In the genomic region with DNA sequence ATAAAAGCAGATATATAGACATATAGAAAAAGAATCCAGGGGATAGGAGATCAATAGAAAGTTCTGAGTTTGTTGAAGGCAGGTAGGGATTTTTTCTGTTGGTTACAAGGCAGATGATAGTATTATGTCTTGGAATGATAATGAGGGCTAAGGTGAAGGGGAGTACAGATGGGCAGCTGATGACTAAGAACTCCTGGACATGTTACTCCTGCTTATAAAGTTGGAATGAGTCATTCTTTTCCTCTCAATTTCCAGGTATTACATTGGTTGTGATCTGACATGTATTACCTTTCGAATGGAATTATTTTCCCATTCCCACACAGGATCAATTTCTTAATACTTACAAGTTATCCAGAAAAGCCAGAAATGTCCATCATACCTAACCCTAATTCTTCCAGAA, we compare ENCODE assay signal across 15 cellular contexts.
"Had no signal": no experiment of that assay in that cellular context is flagged by ENCODE, and none has a peak within 500 bp of the region (broad histone marks: within the 10 kb centered on the region; RNA-seq: fewer than 3 reads in every experiment).

No MANE protein-coding gene starts in this region.

- H3K4me3 Mint-ChIP-seq: activated CD4-positive, alpha-beta T cell treated with anti-CD3 and anti-CD28 coated beads, Interleukin-2, amount 10 ng/mL, durations not matched to agents 24 days and 14 days; activated CD8-positive, alpha-beta T cell treated with anti-CD3 and anti-CD28 coated beads, Interleukin-2, amount 10 ng/mL, durations not matched to agents 7 days and 5 days; activated naive CD4-positive, alpha-beta T cell treated with anti-CD3 and anti-CD28 coated beads, Interleukin-2, amount 10 ng/mL, durations not matched to agents 7 days and 5 days; activated naive CD8-positive, alpha-beta T cell treated with anti-CD3 and anti-CD28 coated beads, Interleukin-2, amount 50 U/mL, for 24 hours; activated T-cell treated with anti-CD3 and anti-CD28 coated beads, Interleukin-2, amount 50 U/mL, for 24 hours; nephron; stimulated activated naive B cell treated with anti-CD40 and anti-IgM and Interleukin-4, amounts not matched to agents 10 μg/mL and 1 μg/mL and 100 μg/mL, for 72 hours had no signal

- DNase-seq: activated CD4-positive, alpha-beta T cell treated with anti-CD3 and anti-CD28 coated beads, Interleukin-2, amount 10 ng/mL, durations not matched to agents 24 days and 14 days; activated CD8-positive, alpha-beta T cell treated with anti-CD3 and anti-CD28 coated beads, Interleukin-2, amount 10 ng/mL, durations not matched to agents 7 days and 5 days; activated naive CD4-positive, alpha-beta T cell treated with anti-CD3 and anti-CD28 coated beads, Interleukin-2, amount 10 ng/mL, durations not matched to agents 7 days and 5 days; activated naive CD8-positive, alpha-beta T cell treated with anti-CD3 and anti-CD28 coated beads, Interleukin-2, amount 50 U/mL, for 24 hours; activated T-cell treated with anti-CD3 and anti-CD28 coated beads, Interleukin-2, amount 50 U/mL, for 24 hours; cerebellar nuclear complex; effector CD4-positive, alpha-beta T cell; lower lobe of right lung; nucleus accumbens; spleen; stimulated activated naive B cell treated with anti-CD40 and anti-IgM and Interleukin-4, amounts not matched to agents 10 μg/mL and 1 μg/mL and 100 μg/mL, for 72 hours had no signal

- H2AFZ ChIP-seq: hepatocyte had no signal

- H3K9me3 Mint-ChIP-seq: stimulated activated naive B cell treated with anti-CD40 and anti-IgM and Interleukin-4, amounts not matched to agents 10 μg/mL and 1 μg/mL and 100 μg/mL, for 72 hours had no signal

- H3K27me3 Mint-ChIP-seq: activated CD4-positive, alpha-beta T cell treated with anti-CD3 and anti-CD28 coated beads, Interleukin-2, amount 10 ng/mL, durations not matched to agents 24 days and 14 days; activated naive CD4-positive, alpha-beta T cell treated with anti-CD3 and anti-CD28 coated beads, Interleukin-2, amount 10 ng/mL, durations not matched to agents 7 days and 5 days; activated naive CD8-positive, alpha-beta T cell treated with anti-CD3 and anti-CD28 coated beads, Interleukin-2, amount 50 U/mL, for 24 hours; activated T-cell treated with anti-CD3 and anti-CD28 coated beads, Interleukin-2, amount 50 U/mL, for 24 hours; stimulated activated naive B cell treated with anti-CD40 and anti-IgM and Interleukin-4, amounts not matched to agents 10 μg/mL and 1 μg/mL and 100 μg/mL, for 72 hours had no signal

- H3K36me3 ChIP-seq: ascending aorta, esophagus muscularis mucosa, lower lobe of right lung, spleen had no signal

- H3K79me2 ChIP-seq: hepatocyte had no signal

- ATAC-seq: activated CD8-positive, alpha-beta T cell treated with anti-CD3 and anti-CD28 coated beads, Interleukin-2, amount 10 ng/mL, durations not matched to agents 7 days and 5 days; activated naive CD8-positive, alpha-beta T cell treated with anti-CD3 and anti-CD28 coated beads, Interleukin-2, amount 50 U/mL, for 24 hours; lower lobe of right lung; stimulated activated naive B cell treated with anti-CD40 and anti-IgM and Interleukin-4, amounts not matched to agents 10 μg/mL and 1 μg/mL and 100 μg/mL, for 72 hours had no signal

- H3K9me3 ChIP-seq: ascending aorta, esophagus muscularis mucosa, lower lobe of right lung had no signal

- H3K4me1 Mint-ChIP-seq: activated CD4-positive, alpha-beta T cell treated with anti-CD3 and anti-CD28 coated beads, Interleukin-2, amount 10 ng/mL, durations not matched to agents 24 days and 14 days; activated naive CD4-positive, alpha-beta T cell treated with anti-CD3 and anti-CD28 coated beads, Interleukin-2, amount 10 ng/mL, durations not matched to agents 7 days and 5 days; activated naive CD8-positive, alpha-beta T cell treated with anti-CD3 and anti-CD28 coated beads, Interleukin-2, amount 50 U/mL, for 24 hours; stimulated activated naive B cell treated with anti-CD40 and anti-IgM and Interleukin-4, amounts not matched to agents 10 μg/mL and 1 μg/mL and 100 μg/mL, for 72 hours had no signal

- H3K36me3 Mint-ChIP-seq: activated naive CD4-positive, alpha-beta T cell treated with anti-CD3 and anti-CD28 coated beads, Interleukin-2, amount 10 ng/mL, durations not matched to agents 7 days and 5 days; stimulated activated naive B cell treated with anti-CD40 and anti-IgM and Interleukin-4, amounts not matched to agents 10 μg/mL and 1 μg/mL and 100 μg/mL, for 72 hours had no signal

- H3K27ac ChIP-seq: ascending aorta, esophagus muscularis mucosa, hepatocyte, lower lobe of right lung, spleen had no signal

- H3K27ac Mint-ChIP-seq: activated CD4-positive, alpha-beta T cell treated with anti-CD3 and anti-CD28 coated beads, Interleukin-2, amount 10 ng/mL, durations not matched to agents 24 days and 14 days; activated CD8-positive, alpha-beta T cell treated with anti-CD3 and anti-CD28 coated beads, Interleukin-2, amount 10 ng/mL, durations not matched to agents 7 days and 5 days; activated naive CD4-positive, alpha-beta T cell treated with anti-CD3 and anti-CD28 coated beads, Interleukin-2, amount 10 ng/mL, durations not matched to agents 7 days and 5 days; activated naive CD8-positive, alpha-beta T cell treated with anti-CD3 and anti-CD28 coated beads, Interleukin-2, amount 50 U/mL, for 24 hours; activated T-cell treated with anti-CD3 and anti-CD28 coated beads, Interleukin-2, amount 50 U/mL, for 24 hours; stimulated activated naive B cell treated with anti-CD40 and anti-IgM and Interleukin-4, amounts not matched to agents 10 μg/mL and 1 μg/mL and 100 μg/mL, for 72 hours had no signal

- H3K27me3 ChIP-seq: ascending aorta, esophagus muscularis mucosa, hepatocyte, spleen had no signal

- H3K4me2 ChIP-seq: hepatocyte had no signal

- H3K4me1 ChIP-seq: ascending aorta, esophagus muscularis mucosa, lower lobe of right lung, spleen had no signal

- H3K4me3 ChIP-seq: ascending aorta, esophagus muscularis mucosa, hepatocyte, lower lobe of right lung, spleen had no signal
